In genomic region chr1:234988160-234988528, GRCh38 we compare ENCODE assay signal across 12 cellular contexts.
A peak's percentile ranks its signal among the peaks of the same experiment; 100 is the strongest.
DNase-seq lines count a peak whose midpoint lies in the region; ATAC-seq, FAIRE-seq and TF ChIP-seq lines count a peak whose summit lies in the region.
"Had no signal": no experiment of that assay in that cellular context is flagged by ENCODE, and none has a peak within 500 bp of the region (broad histone marks: within the 10 kb centered on the region; RNA-seq: fewer than 3 reads in every experiment).

No MANE protein-coding gene starts in this region.

- CTCF ChIA-PET in activated naive CD4-positive, alpha-beta T cell treated with anti-CD3 and anti-CD28 coated beads, Interleukin-2, amount 10 ng/mL, durations not matched to agents 7 days and 5 days (lab: Charles Lee), result interaction anchor here (0.9 to 1.6 kb wide), 4 partner anchors 18 to 501 kb away, joined by 3 to 4 read pairs (median 4); no protein-coding TSS in a partner anchor

- H3K27ac ChIP-seq in kidney (ENCODE audit: low read depth in 2 of 2, low read length in 2 of 2), result peak overlapping the region; percentile 89 to 98

- peaks cover 3% of the 10 kb centered on the region for H3K9me3 Mint-ChIP-seq in activated T-helper 2 cell treated with anti-CD3 and anti-CD28 coated beads, Interferon-gamma antibody, Interleukin-2, Interleukin-4, amounts not matched to agents 10 μg/mL and 5 μg/mL and 100 μg/mL, durations not matched to agents 14 hours and 24 hours and 36 hours
- H3K9me3 Mint-ChIP-seq in stimulated activated naive B cell treated with anti-CD40 and anti-IgM and Interleukin-4, amounts not matched to agents 10 μg/mL and 1 μg/mL and 100 μg/mL, for 72 hours, result no peaks in the 10 kb centered on the region
- H3K9me3 Mint-ChIP-seq in activated naive CD4-positive, alpha-beta T cell treated with anti-CD3 and anti-CD28 coated beads, Interleukin-2, amount 10 ng/mL, durations not matched to agents 7 days and 5 days, result no peaks in the 10 kb centered on the region

- H3K9me3 ChIP-seq in NT2/D1 (ENCODE audit: insufficient read depth, low read length) (no peaks in the 10 kb centered on the region), kidney (ENCODE audit: control insufficient read depth in 1 of 2, low read length in 2 of 2) (no peaks in the 10 kb centered on the region)

- ATAC-seq in stimulated activated naive B cell treated with anti-CD40 and anti-IgM and Interleukin-4, amounts not matched to agents 10 μg/mL and 1 μg/mL and 100 μg/mL, for 72 hours (replicated peaks), result no peak
- no peak for ATAC-seq in GM19463 (IDR thresholded peaks at IDR 0.05; ENCODE audit: unreplicated experiment)

- no peak for TF ChIP-seq CTCF in kidney (IDR thresholded peaks at IDR 0.05; ENCODE audit: borderline replicate concordance, extremely low read depth, insufficient read depth)

- intact Hi-C loops in activated T-helper 2 cell treated with anti-CD3 and anti-CD28 coated beads, Interferon-gamma antibody, Interleukin-2, Interleukin-4, amounts not matched to agents 10 μg/mL and 5 μg/mL and 100 μg/mL, durations not matched to agents 14 hours and 24 hours and 36 hours (cut with micrococcal nuclease), result no loop called here
- intact Hi-C loops in kidney (cut with DNase I), result loop anchor here (10.0 kb wide), 1 partner anchor 373 kb away; the partner anchor contains the start of gene IRF2BP2

- peak overlapping the region; percentile 97 for H3K27ac Mint-ChIP-seq in activated T-helper 2 cell treated with anti-CD3 and anti-CD28 coated beads, Interferon-gamma antibody, Interleukin-2, Interleukin-4, amounts not matched to agents 10 μg/mL and 5 μg/mL and 100 μg/mL, durations not matched to agents 14 hours and 24 hours and 36 hours
- H3K27ac Mint-ChIP-seq in stimulated activated naive B cell treated with anti-CD40 and anti-IgM and Interleukin-4, amounts not matched to agents 10 μg/mL and 1 μg/mL and 100 μg/mL, for 72 hours, result peak overlapping the region; percentile 98
- no peak overlapping the region for H3K27ac Mint-ChIP-seq in activated naive CD4-positive, alpha-beta T cell treated with anti-CD3 and anti-CD28 coated beads, Interleukin-2, amount 10 ng/mL, durations not matched to agents 7 days and 5 days

- no peak overlapping the region for H3K4me3 Mint-ChIP-seq in activated T-helper 2 cell treated with anti-CD3 and anti-CD28 coated beads, Interferon-gamma antibody, Interleukin-2, Interleukin-4, amounts not matched to agents 10 μg/mL and 5 μg/mL and 100 μg/mL, durations not matched to agents 14 hours and 24 hours and 36 hours (ENCODE audit: low read depth)
- H3K4me3 Mint-ChIP-seq in stimulated activated naive B cell treated with anti-CD40 and anti-IgM and Interleukin-4, amounts not matched to agents 10 μg/mL and 1 μg/mL and 100 μg/mL, for 72 hours, result no peak overlapping the region
- H3K4me3 Mint-ChIP-seq in activated naive CD4-positive, alpha-beta T cell treated with anti-CD3 and anti-CD28 coated beads, Interleukin-2, amount 10 ng/mL, durations not matched to agents 7 days and 5 days, result no peak overlapping the region

- H3K36me3 Mint-ChIP-seq in activated T-helper 2 cell treated with anti-CD3 and anti-CD28 coated beads, Interferon-gamma antibody, Interleukin-2, Interleukin-4, amounts not matched to agents 10 μg/mL and 5 μg/mL and 100 μg/mL, durations not matched to agents 14 hours and 24 hours and 36 hours (ENCODE audit: low read depth), result peaks cover 33% of the 10 kb centered on the region
- peaks cover 0 to 7% of the 10 kb centered on the region in 2 donors for H3K36me3 Mint-ChIP-seq in stimulated activated naive B cell treated with anti-CD40 and anti-IgM and Interleukin-4, amounts not matched to agents 10 μg/mL and 1 μg/mL and 100 μg/mL, for 72 hours
- peaks cover 3% of the 10 kb centered on the region for H3K36me3 Mint-ChIP-seq in activated naive CD4-positive, alpha-beta T cell treated with anti-CD3 and anti-CD28 coated beads, Interleukin-2, amount 10 ng/mL, durations not matched to agents 7 days and 5 days

- H3K9ac ChIP-seq in NT2/D1 (ENCODE audit: insufficient read length, low read depth) (peak overlapping the region; percentile 38), kidney (ENCODE audit: low read length in 2 of 2) (peak overlapping the region in 1 of 2 donors; percentile 70)

- no peaks in the 10 kb centered on the region for H3K36me3 ChIP-seq in NT2/D1 (ENCODE audit: insufficient read depth, insufficient read length, low read length)
- no peaks in the 10 kb centered on the region for H3K36me3 ChIP-seq in kidney (ENCODE audit: control insufficient read depth in 1 of 2, insufficient read depth in 2 of 2, low read length in 2 of 2)

- H3K4me3 ChIP-seq in NT2/D1 (ENCODE audit: insufficient read length, low read depth) (no peak overlapping the region), kidney (ENCODE audit: low read length in 2 of 2) (no peak overlapping the region)

- H3K27me3 ChIP-seq in NT2/D1 (ENCODE audit: insufficient read depth, insufficient read length), result no peaks in the 10 kb centered on the region

- FAIRE-seq in kidney (lab: Jason Lieb, UNC), result no peak
- FAIRE-seq: small intestine had no signal

- H3K4me1 ChIP-seq in NT2/D1 (ENCODE audit: insufficient read depth, insufficient read length) (peaks cover 11% of the 10 kb centered on the region), kidney (ENCODE audit: control insufficient read depth in 1 of 2, insufficient read depth in 1 of 2, low read depth in 1 of 2, low read length in 2 of 2) (peaks cover 43 to 45% of the 10 kb centered on the region in 2 donors)

- DNase-seq in NT2/D1 (ENCODE audit: low read depth, low spot score) (no peak), kidney (no peak), NCI-H1048 (lab: John Stamatoyannopoulos, UW) (no peak), NCI-H524 treated with DMSO at 0.1 percent for 48 hours (lab: John Stamatoyannopoulos, UW) (no peak)
- no peak for DNase-seq in activated T-helper 2 cell treated with anti-CD3 and anti-CD28 coated beads, Interferon-gamma antibody, Interleukin-2, Interleukin-4, amounts not matched to agents 10 μg/mL and 5 μg/mL and 100 μg/mL, durations not matched to agents 14 hours and 24 hours and 36 hours (ENCODE audit: low spot score)
- DNase-seq in stimulated activated naive B cell treated with anti-CD40 and anti-IgM and Interleukin-4, amounts not matched to agents 10 μg/mL and 1 μg/mL and 100 μg/mL, for 72 hours, result no peak
- no peak for DNase-seq in activated naive CD4-positive, alpha-beta T cell treated with anti-CD3 and anti-CD28 coated beads, Interleukin-2, amount 10 ng/mL, durations not matched to agents 7 days and 5 days
- DNase-seq: GDM1, NCI-H1092 treated with DMSO at 0.1 percent for 48 hours, SIG-M5, small intestine had no signal

- peaks cover 75% of the 10 kb centered on the region for H3K4me1 Mint-ChIP-seq in activated T-helper 2 cell treated with anti-CD3 and anti-CD28 coated beads, Interferon-gamma antibody, Interleukin-2, Interleukin-4, amounts not matched to agents 10 μg/mL and 5 μg/mL and 100 μg/mL, durations not matched to agents 14 hours and 24 hours and 36 hours (ENCODE audit: low read depth)
- H3K4me1 Mint-ChIP-seq in stimulated activated naive B cell treated with anti-CD40 and anti-IgM and Interleukin-4, amounts not matched to agents 10 μg/mL and 1 μg/mL and 100 μg/mL, for 72 hours, result peaks cover 54 to 82% of the 10 kb centered on the region in 2 donors
- H3K4me1 Mint-ChIP-seq in activated naive CD4-positive, alpha-beta T cell treated with anti-CD3 and anti-CD28 coated beads, Interleukin-2, amount 10 ng/mL, durations not matched to agents 7 days and 5 days, result peaks cover 46% of the 10 kb centered on the region

- no peaks in the 10 kb centered on the region for H3K27me3 Mint-ChIP-seq in activated T-helper 2 cell treated with anti-CD3 and anti-CD28 coated beads, Interferon-gamma antibody, Interleukin-2, Interleukin-4, amounts not matched to agents 10 μg/mL and 5 μg/mL and 100 μg/mL, durations not matched to agents 14 hours and 24 hours and 36 hours (ENCODE audit: low read depth)
- H3K27me3 Mint-ChIP-seq in stimulated activated naive B cell treated with anti-CD40 and anti-IgM and Interleukin-4, amounts not matched to agents 10 μg/mL and 1 μg/mL and 100 μg/mL, for 72 hours, result no peaks in the 10 kb centered on the region
- no peaks in the 10 kb centered on the region for H3K27me3 Mint-ChIP-seq in activated naive CD4-positive, alpha-beta T cell treated with anti-CD3 and anti-CD28 coated beads, Interleukin-2, amount 10 ng/mL, durations not matched to agents 7 days and 5 days
